ENCODE assay signal across 4 cellular contexts in the genomic region with DNA sequence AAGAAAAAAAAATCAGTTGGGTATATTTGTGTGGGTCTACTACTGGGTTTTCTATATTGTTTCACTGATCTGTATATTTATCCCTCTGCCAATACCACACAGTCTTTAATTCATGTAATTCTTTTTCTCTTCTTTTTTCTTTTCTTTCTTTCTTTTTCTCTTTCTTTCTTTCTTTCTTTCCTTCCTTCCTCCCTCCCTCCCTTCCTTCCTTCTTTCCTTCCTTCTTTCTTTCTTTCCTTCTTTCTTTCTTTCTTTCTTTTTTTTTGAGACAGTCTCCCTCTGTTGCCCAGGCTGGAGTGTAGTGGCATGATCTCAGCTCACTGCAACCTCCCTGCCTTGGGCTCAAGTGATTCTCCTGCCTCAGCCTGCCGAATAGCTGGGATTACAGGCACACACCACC. TPM values are rescaled to one million over a fixed set of nuclear protein-coding genes. Genes with fewer than 3 reads are reported as not detected.
"Had no signal": no experiment of that assay in that cellular context is flagged by ENCODE, and none has a peak within 500 bp of the region (broad histone marks: within the 10 kb centered on the region; RNA-seq: fewer than 3 reads in every experiment).

No MANE protein-coding gene starts in this region.

RNA-seq across cellular contexts. Expression of gene HJV, which starts 5.1 kb away (rescaled TPM):
- total RNA-seq: GM23248, H4, H9, HFFc6 had no signal
- polyA plus RNA-seq: GM23248 had no signal
